ENCODE assay signal across 8 cellular contexts in the genomic region with DNA sequence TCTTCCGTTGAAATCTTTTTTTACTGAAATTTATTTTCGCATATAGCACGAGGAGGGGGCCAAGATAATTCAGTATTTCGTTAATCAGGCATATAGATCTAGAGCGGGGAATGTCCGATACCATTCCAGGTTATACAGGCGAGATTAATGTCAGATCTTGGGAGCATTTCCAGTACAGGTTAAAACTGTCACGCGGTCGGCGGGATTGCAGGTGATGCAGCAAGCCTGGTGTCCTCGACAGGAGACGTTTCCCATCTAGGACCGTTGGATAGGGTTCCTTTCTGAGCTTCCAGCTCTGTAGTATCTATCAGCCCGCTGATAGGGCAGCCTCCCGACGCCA. TPM values are rescaled to one million over a fixed set of nuclear protein-coding genes. Genes with fewer than 3 reads are reported as not detected.
A peak's percentile ranks its signal among the peaks of the same experiment; 100 is the strongest.
DNase-seq lines count a peak whose midpoint lies in the region; ATAC-seq and TF ChIP-seq lines count a peak whose summit lies in the region.

No MANE protein-coding gene starts in this region.

- CTCF ChIA-PET in activated CD8-positive, alpha-beta memory T cell treated with anti-CD3 and anti-CD28 coated beads, Interleukin-2, amount 10 ng/mL, durations not matched to agents 7 days and 5 days (lab: Charles Lee) = interaction anchor here (0.8 to 5.6 kb wide), 18 partner anchors 10 to 701 kb away, joined by 3 to 40 read pairs (median 5); no protein-coding TSS in a partner anchor

- H3K27ac ChIP-seq in tibial artery = peak overlapping the region; percentile 82 to 86

- in situ Hi-C loops in astrocyte of the cerebellum (cut with HindIII; ENCODE audit: low sequenced_read_pairs) = no loop called here

- H3K9me3 ChIP-seq in tibial artery = no peaks in the 10 kb centered on the region

- no peaks in the 10 kb centered on the region for H3K9me3 Mint-ChIP-seq in activated CD8-positive, alpha-beta memory T cell treated with anti-CD3 and anti-CD28 coated beads, Interleukin-2, amount 10 ng/mL, durations not matched to agents 7 days and 5 days (ENCODE audit: low read depth)

- 10 to 13% methylated on average over 17 of the region's 17 CpGs for WGBS in lower leg skin, 2 donors

- H3K4me3 ChIP-seq in astrocyte of the cerebellum (ENCODE audit: low read depth, low read length) (peak overlapping the region; percentile 68), lower leg skin (ENCODE audit: low read depth, poor library complexity, severe bottlenecking) (peak overlapping the region; percentile 62), tibial artery (peak overlapping the region; percentile 72 to 86)

- no peaks in the 10 kb centered on the region for H3K27me3 ChIP-seq in tibial artery

- intact Hi-C loops in lower leg skin (cut with DNase I; ENCODE audit: low total_unique reads) (no loop called here), tibial artery (cut with DNase I; ENCODE audit: low total_unique reads) (no loop called here)

- H3K27ac Mint-ChIP-seq in activated CD8-positive, alpha-beta memory T cell treated with anti-CD3 and anti-CD28 coated beads, Interleukin-2, amount 10 ng/mL, durations not matched to agents 7 days and 5 days = peak overlapping the region; percentile 94

- no peak for ATAC-seq in activated CD8-positive, alpha-beta memory T cell treated with anti-CD3 and anti-CD28 coated beads, Interleukin-2, amount 10 ng/mL, durations not matched to agents 7 days and 5 days
- ATAC-seq in omental fat pad (ENCODE audit: low FRiP score) (no peak), HG02588 (IDR thresholded peaks at IDR 0.05; ENCODE audit: unreplicated experiment) (no peak)

- H3K36me3 Mint-ChIP-seq in activated CD8-positive, alpha-beta memory T cell treated with anti-CD3 and anti-CD28 coated beads, Interleukin-2, amount 10 ng/mL, durations not matched to agents 7 days and 5 days = peaks cover 19% of the 10 kb centered on the region

- DNase-seq in activated CD8-positive, alpha-beta memory T cell treated with anti-CD3 and anti-CD28 coated beads, Interleukin-2, amount 10 ng/mL, durations not matched to agents 7 days and 5 days = no peak
- no peak for DNase-seq in activated CD8-positive, alpha-beta memory T cell treated with anti-CD3 and anti-CD28 coated beads for 24 hours
- no peak for DNase-seq in astrocyte of the cerebellum (ENCODE audit: low read depth)
- DNase-seq in lower leg skin (ENCODE audit: low spot score in 2 of 2) = no peak
- no peak for DNase-seq in tibial artery
- DNase-seq in omental fat pad (ENCODE audit: low spot score) = no peak
- no peak for DNase-seq in activated CD8-positive, alpha-beta memory T cell treated with anti-CD3 and anti-CD28 coated beads, Interleukin-2, amount 50 U/mL, for 4 hours

- H3K36me3 ChIP-seq in tibial artery = peaks cover 10 to 16% (median 13%) of the 10 kb centered on the region in 3 donors

- no peak for TF ChIP-seq CTCF in astrocyte of the cerebellum (IDR thresholded peaks at IDR 0.05; ENCODE audit: low read depth, low read length, missing control alignments)
- TF ChIP-seq CTCF in lower leg skin (IDR thresholded peaks at IDR 0.05) = no peak
- TF ChIP-seq CTCF in tibial artery (IDR thresholded peaks at IDR 0.05) = no peak
- TF ChIP-seq CTCF in omental fat pad (IDR thresholded peaks at IDR 0.05) = no peak

- H3K4me1 Mint-ChIP-seq in activated CD8-positive, alpha-beta memory T cell treated with anti-CD3 and anti-CD28 coated beads, Interleukin-2, amount 10 ng/mL, durations not matched to agents 7 days and 5 days = peaks cover 38% of the 10 kb centered on the region

- peak overlapping the region; percentile 92 for H3K4me3 Mint-ChIP-seq in activated CD8-positive, alpha-beta memory T cell treated with anti-CD3 and anti-CD28 coated beads, Interleukin-2, amount 10 ng/mL, durations not matched to agents 7 days and 5 days

- TF ChIP-seq POLR2A in lower leg skin (IDR thresholded peaks at IDR 0.05) = no peak

- no peaks in the 10 kb centered on the region for H3K27me3 Mint-ChIP-seq in activated CD8-positive, alpha-beta memory T cell treated with anti-CD3 and anti-CD28 coated beads, Interleukin-2, amount 10 ng/mL, durations not matched to agents 7 days and 5 days

- peaks cover 0 to 28% (median 14%) of the 10 kb centered on the region in 4 donors for H3K4me1 ChIP-seq in tibial artery

RNA-seq across cellular contexts. Expression of a gene that starts 0.4 kb away (rescaled TPM):
- total RNA-seq in activated CD8-positive, alpha-beta memory T cell treated with anti-CD3 and anti-CD28 coated beads, Interleukin-2, amount 10 ng/mL, durations not matched to agents 7 days and 5 days = 10 to 100 TPM; 45.2 to 50.7 TPM
- 10 to 100 TPM; 13.2 to 21.7 (median 16.8) TPM for total RNA-seq in lower leg skin
- 10 to 100 TPM in 3 of 4 donors, 1 to 10 TPM in 1; 9.5 to 27.4 (median 17.3) TPM for total RNA-seq in omental fat pad

RNA-seq across cellular contexts. Expression of a gene that starts 20.3 kb away (rescaled TPM):
- total RNA-seq in activated CD8-positive, alpha-beta memory T cell treated with anti-CD3 and anti-CD28 coated beads, Interleukin-2, amount 10 ng/mL, durations not matched to agents 7 days and 5 days = not detected
- under 1 TPM in 2 of 4 donors, not detected in 2; 0.37 to 0.68 TPM for total RNA-seq in lower leg skin
- under 1 TPM in 1 of 4 donors, not detected in 3; 0.65 TPM for total RNA-seq in omental fat pad

RNA-seq across cellular contexts. Expression of a gene that starts 56.1 kb away (rescaled TPM):
- total RNA-seq in activated CD8-positive, alpha-beta memory T cell treated with anti-CD3 and anti-CD28 coated beads, Interleukin-2, amount 10 ng/mL, durations not matched to agents 7 days and 5 days = not detected
- total RNA-seq in lower leg skin = under 1 TPM in 3 of 4 donors, not detected in 1; 0.23 to 0.34 (median 0.29) TPM
- not detected for total RNA-seq in omental fat pad
